Comparison of ENCODE assay signal across 23 cellular contexts in genomic region chr11:120863359-120863758, GRCh38.
DNase-seq lines count a peak whose midpoint lies in the region; ATAC-seq and TF ChIP-seq lines count a peak whose summit lies in the region.
"Had no signal": no experiment of that assay in that cellular context is flagged by ENCODE, and none has a peak within 500 bp of the region (broad histone marks: within the 10 kb centered on the region; RNA-seq: fewer than 3 reads in every experiment).

No MANE protein-coding gene starts in this region.

- no peak overlapping the region for H2BK5ac ChIP-seq in IMR-90 (ENCODE audit: low read depth, low read length, poor library complexity, severe bottlenecking)

- BruUV-seq in IMR-90 (replicated peaks; lab: Mats Ljungman, UMichigan) = no TSS peak
- no TSS peak for BruUV-seq in mammary epithelial cell (replicated peaks; lab: Mats Ljungman, UMichigan)

- no peak overlapping the region for H2BK20ac ChIP-seq in IMR-90 (ENCODE audit: low read depth, low read length)

- H3K27me3 ChIP-seq in IMR-90 (ENCODE audit: control insufficient read depth, insufficient read depth, low read length) = peaks cover 3% of the 10 kb centered on the region; the same call in 1 of the 2 replicates
- H3K27me3 ChIP-seq in mammary epithelial cell (ENCODE audit: insufficient read depth, low read length) = no peaks in the 10 kb centered on the region
- no peaks in the 10 kb centered on the region for H3K27me3 ChIP-seq in testis
- no peaks in the 10 kb centered on the region for H3K27me3 ChIP-seq in right lobe of liver

- no peak overlapping the region for H4K8ac ChIP-seq in IMR-90 (ENCODE audit: low read depth in 2 of 2, low read length in 2 of 2)

- no peak overlapping the region for H2AFZ ChIP-seq in IMR-90 (replicated peaks; ENCODE audit: low read length, poor library complexity)
- H2AFZ ChIP-seq in mammary epithelial cell (ENCODE audit: low read depth, low read length) = no peak overlapping the region

- CTCF ChIA-PET in IMR-90 (lab: Yijun Ruan, JAX) = no interaction called here
- CTCF ChIA-PET in mammary epithelial cell (lab: Charles Lee; ENCODE audit: low non-redundant PET) = no interaction called here

- no peak overlapping the region for H2AK5ac ChIP-seq in IMR-90 (ENCODE audit: low read depth, low read length)

- H3K18ac ChIP-seq in IMR-90 (ENCODE audit: low read depth, low read length) = no peak overlapping the region

- H3K79me2 ChIP-seq in mammary epithelial cell (ENCODE audit: insufficient read depth, low read length) = no peaks in the 10 kb centered on the region

- 60% methylated on average over 1 of the region's 2 CpGs; no CpG with 5 or more reads in 1 of the 2 experiments for WGBS in IMR-90 (ENCODE audit: extremely low coverage in 2 of 2, insufficient read length in 1 of 2), 2 experiments
- WGBS in mammary epithelial cell (ENCODE audit: low coverage, missing lambda C conversion rate) = 47% methylated on average over 2 of the region's 2 CpGs
- WGBS in testis, 2 donors = 95% methylated on average over 2 of the region's 2 CpGs
- WGBS in right lobe of liver (ENCODE audit: insufficient coverage, low coverage, low lambda C conversion rate, missing lambda C conversion rate) = 91% methylated on average over 2 of the region's 2 CpGs

- no peak overlapping the region for H2AK9ac ChIP-seq in IMR-90 (replicated peaks; ENCODE audit: low read depth, low read length, poor library complexity)

- TF ChIP-seq CTCF in IMR-90 (conservative IDR thresholded peaks at IDR 0.05; ENCODE audit: low read depth, low read length) (no peak), mammary epithelial cell (conservative IDR thresholded peaks at IDR 0.05 in 1 of 2, IDR thresholded peaks at IDR 0.05 in 1 of 2; ENCODE audit: extremely low read depth in 1 of 2, insufficient read depth in 1 of 2, low read depth in 1 of 2, low read length in 2 of 2) (no peak), testis (IDR thresholded peaks at IDR 0.05) (no peak), right lobe of liver (IDR thresholded peaks at IDR 0.05) (no peak)

- intact Hi-C loops in IMR-90 (cut with micrococcal nuclease) = no loop called here
- intact Hi-C loops in mammary epithelial cell (cut with micrococcal nuclease) = no loop called here
- intact Hi-C loops in testis (cut with DNase I; ENCODE audit: low total_unique reads) = no loop called here
- intact Hi-C loops in right lobe of liver (cut with DNase I) = no loop called here

- TF ChIP-seq POLR2A in IMR-90 (IDR thresholded peaks at IDR 0.05; ENCODE audit: low read depth, low read length) = no peak
- TF ChIP-seq POLR2A in testis (IDR thresholded peaks at IDR 0.05) = no peak
- no peak for TF ChIP-seq POLR2A in right lobe of liver (IDR thresholded peaks at IDR 0.05)

- H3K56ac ChIP-seq in IMR-90 (ENCODE audit: extremely low read depth, insufficient read depth, low read length) = no peak overlapping the region

- no peak overlapping the region for H2BK120ac ChIP-seq in IMR-90 (ENCODE audit: low read depth, low read length)

- DNase-seq in Daoy (ENCODE audit: low read depth) (peak; percentile 20), IMR-90 (peak; percentile 15), mammary epithelial cell (peak; percentile 47), iris pigment epithelial cell (ENCODE audit: low read depth) (peak; percentile 12), testis (no peak), activated gamma-delta T cell (lab: John Stamatoyannopoulos, UW) (no peak), right lobe of liver (no peak)
- DNase-seq: activated CD4-positive, alpha-beta T cell treated with anti-CD3 and anti-CD28 coated beads, Interleukin-2, amount 50 U/mL, for 48 hours; activated naive CD8-positive, alpha-beta T cell treated with anti-CD3 and anti-CD28 coated beads, Interleukin-2, amount 10 ng/mL, durations not matched to agents 7 days and 5 days; COR-L47; DMS79 treated with DMSO at 0.1 percent for 48 hours; effector CD8-positive, alpha-beta T cell; left colon; MM.1S; NCI-H1417; NCI-H446; psoas muscle; SHP77; T-helper 9 cell had no signal

- no peak for TF ChIP-seq RAD21 in IMR-90 (IDR thresholded peaks at IDR 0.05; ENCODE audit: low read length)

- dilution Hi-C loops in IMR-90 (cut with HindIII; ENCODE audit: low sequenced_read_pairs, unreplicated experiment) = no loop called here
- dilution Hi-C loops in mammary epithelial cell (cut with HindIII; ENCODE audit: low sequenced_read_pairs) = no loop called here

- H3K4me2 ChIP-seq in IMR-90 (ENCODE audit: low read depth, low read length) (no peak overlapping the region), mammary epithelial cell (ENCODE audit: insufficient read depth, low read depth, low read length) (no peak overlapping the region)

- H3K9ac ChIP-seq in IMR-90 (ENCODE audit: low read depth, low read length) = no peak overlapping the region
- H3K9ac ChIP-seq in mammary epithelial cell (ENCODE audit: insufficient read depth, low read length) = no peak overlapping the region
- H3K9ac ChIP-seq: BLaER1 had no signal

- H4K5ac ChIP-seq in IMR-90 (ENCODE audit: low read depth, low read length) = no peak overlapping the region

- no peaks in the 10 kb centered on the region for H3K9me3 ChIP-seq in IMR-90 (ENCODE audit: control insufficient read depth, insufficient read depth, low read length)
- no peaks in the 10 kb centered on the region for H3K9me3 ChIP-seq in mammary epithelial cell (replicated peaks; ENCODE audit: insufficient read depth, low read length)
- no peaks in the 10 kb centered on the region for H3K9me3 ChIP-seq in testis
- H3K9me3 ChIP-seq in right lobe of liver = no peaks in the 10 kb centered on the region
- H3K9me3 ChIP-seq: BLaER1, esophagus muscularis mucosa, psoas muscle had no signal

- H3K4me3 ChIP-seq in IMR-90 (ENCODE audit: insufficient read depth, low read depth, low read length) (no peak overlapping the region), mammary epithelial cell (replicated peaks in 1 of 3; ENCODE audit: insufficient read depth in 1 of 3, low read depth in 2 of 3, low read length in 3 of 3) (no peak overlapping the region), testis (no peak overlapping the region), right lobe of liver (no peak overlapping the region)
- H3K4me3 ChIP-seq: BLaER1, esophagus muscularis mucosa, K562, psoas muscle had no signal

- H3K23ac ChIP-seq in IMR-90 (ENCODE audit: low read depth, low read length) = no peak overlapping the region

- H3K4me1 ChIP-seq in IMR-90 (ENCODE audit: control insufficient read depth, insufficient read depth, low read length) (no peaks in the 10 kb centered on the region), mammary epithelial cell (ENCODE audit: insufficient read depth, low read length) (no peaks in the 10 kb centered on the region), testis (no peaks in the 10 kb centered on the region), right lobe of liver (no peaks in the 10 kb centered on the region)
- H3K4me1 ChIP-seq: esophagus muscularis mucosa, psoas muscle had no signal

- no peak overlapping the region for H4K91ac ChIP-seq in IMR-90 (ENCODE audit: insufficient read depth, low read depth, low read length)

- no peak overlapping the region for H3K14ac ChIP-seq in IMR-90 (replicated peaks; ENCODE audit: low read depth, low read length)

- in situ Hi-C loops in IMR-90 (cut with MboI; ENCODE audit: low sequenced_read_pairs) = no loop called here
- in situ Hi-C loops in mammary epithelial cell (cut with MboI; ENCODE audit: low sequenced_read_pairs in 2 of 2) = no loop called here

- no peaks in the 10 kb centered on the region for H3K79me1 ChIP-seq in IMR-90 (ENCODE audit: low read depth in 1 of 2, low read length in 2 of 2)

- H3K4ac ChIP-seq in IMR-90 (ENCODE audit: low read depth, low read length) = no peak overlapping the region

- no peak overlapping the region for H3K27ac ChIP-seq in IMR-90 (ENCODE audit: insufficient read depth, low read length)
- H3K27ac ChIP-seq in mammary epithelial cell (ENCODE audit: insufficient read depth, low read depth, low read length) = no peak overlapping the region
- no peak overlapping the region for H3K27ac ChIP-seq in testis
- H3K27ac ChIP-seq in right lobe of liver = no peak overlapping the region
- H3K27ac ChIP-seq: BLaER1, esophagus muscularis mucosa, psoas muscle had no signal

- ATAC-seq in IMR-90 (ENCODE audit: low read depth) (no peak), HG02571 (IDR thresholded peaks at IDR 0.05; ENCODE audit: unreplicated experiment) (no peak), right lobe of liver (no peak)
- ATAC-seq: K562, left colon, psoas muscle had no signal

- H3K36me3 ChIP-seq in IMR-90 (ENCODE audit: control insufficient read depth, insufficient read depth, low read length) (no peaks in the 10 kb centered on the region), mammary epithelial cell (ENCODE audit: insufficient read depth, low read length) (no peaks in the 10 kb centered on the region), testis (ENCODE audit: low read depth, missing control alignments) (no peaks in the 10 kb centered on the region), right lobe of liver (no peaks in the 10 kb centered on the region)
- H3K36me3 ChIP-seq: BLaER1, esophagus muscularis mucosa had no signal

- POLR2A ChIA-PET in IMR-90 (lab: Charles Lee; ENCODE audit: unreplicated experiment) = no interaction called here

- H4K20me1 ChIP-seq in IMR-90 (ENCODE audit: insufficient read depth, low read length) (no peaks in the 10 kb centered on the region), mammary epithelial cell (ENCODE audit: insufficient read depth, low read length) (no peaks in the 10 kb centered on the region)
- H4K20me1 ChIP-seq: BLaER1 had no signal

- no peak overlapping the region for H2BK15ac ChIP-seq in IMR-90 (ENCODE audit: low read depth, low read length)

- no peaks in the 10 kb centered on the region for H3K9me1 ChIP-seq in IMR-90 (ENCODE audit: insufficient read depth, low read length)

TF ChIP-seq in IMR-90, 13 proteins besides CTCF, POLR2A, EP300 and RAD21:
- TF ChIP-seq CEBPB (IDR thresholded peaks at IDR 0.05; ENCODE audit: low read depth, low read length) = peak; percentile 54; the same call in 1 of the 2 replicates
- no peak for TF ChIP-seq NFE2L2 (IDR thresholded peaks at IDR 0.05; ENCODE audit: low read depth, low read length)
- TF ChIP-seq RFX5 (IDR thresholded peaks at IDR 0.05; ENCODE audit: low read depth, low read length) = no peak
- no peak for TF ChIP-seq BHLHE40 (IDR thresholded peaks at IDR 0.05; ENCODE audit: low read depth, low read length)
- no peak for TF ChIP-seq MAZ (IDR thresholded peaks at IDR 0.05; ENCODE audit: borderline replicate concordance, low read depth, low read length)
- no peak for TF ChIP-seq MXI1 (IDR thresholded peaks at IDR 0.05; ENCODE audit: borderline replicate concordance, low read depth, low read length)
TF ChIP-seq in IMR-90: peak in this region for 1.

Comparison
In these comparisons a context has a peak if more than half of its experiments do, and no peak if none do; other contexts are left out.
1. DNase-seq: peak in Daoy (single experiment), IMR-90 (single experiment), mammary epithelial cell (single experiment) and iris pigment epithelial cell (single experiment); none in testis (single experiment), activated gamma-delta T cell (single experiment) and right lobe of liver (0 of 3).